26 cellular contexts compared by ENCODE assay signal in genomic region chr9:489198-490197, GRCh38. TPM values are rescaled to one million over a fixed set of nuclear protein-coding genes. Genes with fewer than 3 reads are reported as not detected.
DNase-seq lines count a peak whose midpoint lies in the region; ATAC-seq and TF ChIP-seq lines count a peak whose summit lies in the region.
"Had no signal": no experiment of that assay in that cellular context is flagged by ENCODE, and none has a peak within 500 bp of the region (broad histone marks: within the 10 kb centered on the region; RNA-seq: fewer than 3 reads in every experiment).

No MANE protein-coding gene starts in this region.

- no peaks in the 10 kb centered on the region for H3K9me3 Mint-ChIP-seq in immature natural killer cell
- H3K9me3 Mint-ChIP-seq: activated naive CD8-positive, alpha-beta T cell treated with anti-CD3 and anti-CD28 coated beads, Interleukin-2, amount 50 U/mL, for 24 hours; memory B cell had no signal

- no peaks in the 10 kb centered on the region for H3K36me3 ChIP-seq in MG63
- H3K36me3 ChIP-seq: BLaER1 treated with 17β-estradiol and CSF1 and Interleukin-3, amounts not matched to agents 10 nM and 100 nM; transverse colon had no signal

- peaks cover 0 to 6% (median 0%) of the 10 kb centered on the region in 3 donors for H3K27me3 Mint-ChIP-seq in immature natural killer cell (ENCODE audit: low read depth in 3 of 3)
- H3K27me3 Mint-ChIP-seq: activated naive CD8-positive, alpha-beta T cell treated with anti-CD3 and anti-CD28 coated beads, Interleukin-2, amount 50 U/mL, for 24 hours; IgD-negative memory B cell; memory B cell had no signal

- TF ChIP-seq CTCF in C4-2B (conservative IDR thresholded peaks at IDR 0.05) (no peak), fibroblast of the aortic adventitia (IDR thresholded peaks at IDR 0.05; ENCODE audit: insufficient read depth, low read length) (no peak)

- H3K27ac Mint-ChIP-seq in immature natural killer cell = no peak overlapping the region
- H3K27ac Mint-ChIP-seq: activated naive CD8-positive, alpha-beta T cell treated with anti-CD3 and anti-CD28 coated beads, Interleukin-2, amount 50 U/mL, for 24 hours; brain; IgD-negative memory B cell; memory B cell; WTC11 had no signal

- peaks cover 0 to 5% (median 0%) of the 10 kb centered on the region in 3 donors for H3K36me3 Mint-ChIP-seq in immature natural killer cell
- H3K36me3 Mint-ChIP-seq: brain, memory B cell had no signal

- H3K4me3 Mint-ChIP-seq in immature natural killer cell = no peak overlapping the region
- H3K4me3 Mint-ChIP-seq: activated naive CD8-positive, alpha-beta T cell treated with anti-CD3 and anti-CD28 coated beads, Interleukin-2, amount 50 U/mL, for 24 hours; brain; IgD-negative memory B cell; memory B cell; WTC11 had no signal

- peaks cover 6 to 14% of the 10 kb centered on the region in 2 donors for H3K4me1 Mint-ChIP-seq in immature natural killer cell
- H3K4me1 Mint-ChIP-seq: activated naive CD8-positive, alpha-beta T cell treated with anti-CD3 and anti-CD28 coated beads, Interleukin-2, amount 50 U/mL, for 24 hours; brain; memory B cell; WTC11 had no signal

- H3K27ac ChIP-seq in C4-2B = peak overlapping the region; percentile 60; the same call in 1 of the 2 replicates
- H3K27ac ChIP-seq: BLaER1 treated with 17β-estradiol and CSF1 and Interleukin-3, amounts not matched to agents 10 nM and 100 nM; dorsolateral prefrontal cortex had no signal

- no peaks in the 10 kb centered on the region for H3K27me3 ChIP-seq in MG63
- H3K27me3 ChIP-seq: BLaER1 treated with 17β-estradiol and CSF1 and Interleukin-3, amounts not matched to agents 10 nM and 100 nM; transverse colon had no signal

- no peak for ATAC-seq in HG03045 (IDR thresholded peaks at IDR 0.05; ENCODE audit: unreplicated experiment)
- ATAC-seq: activated naive CD8-positive, alpha-beta T cell treated with anti-CD3 and anti-CD28 coated beads, Interleukin-2, amount 50 U/mL, for 24 hours; WTC11 had no signal

- no peaks in the 10 kb centered on the region for H3K9me3 ChIP-seq in MG63
- H3K9me3 ChIP-seq: transverse colon had no signal

- H3K4me3 ChIP-seq in MG63 (no peak overlapping the region), fibroblast of the aortic adventitia (ENCODE audit: low read depth, low read length) (no peak overlapping the region)
- H3K4me3 ChIP-seq: BLaER1 treated with 17β-estradiol and CSF1 and Interleukin-3, amounts not matched to agents 10 nM and 100 nM; dorsolateral prefrontal cortex; smooth muscle cell; transverse colon had no signal

- DNase-seq in MG63 (peak; percentile 50), fibroblast of the aortic adventitia (ENCODE audit: low read depth) (peak; percentile 10), mucosa of gallbladder (ENCODE audit: low spot score) (peak; percentile 20), DMS114 treated with DMSO at 0.1 percent for 48 hours (lab: John Stamatoyannopoulos, UW; ENCODE audit: unreplicated experiment) (no peak), immature natural killer cell (no peak)
- DNase-seq in stimulated activated CD4-positive, alpha-beta T cell treated with anti-CD3 and anti-CD28 coated beads, Interleukin-2, amount 100 ng/mL, for 48 hours = no peak
- DNase-seq: ACHN; activated CD4-positive, alpha-beta T cell treated with anti-CD3 and anti-CD28 coated beads, Interleukin-2, amount 50 U/mL, for 1 hour; activated naive CD8-positive, alpha-beta T cell treated with anti-CD3 and anti-CD28 coated beads, Interleukin-2, amount 50 U/mL, for 24 hours; activated T-cell treated with anti-CD3 and anti-CD28 coated beads, Interleukin-2, amount 50 U/mL, for 48 hours; Calu3; dorsolateral prefrontal cortex; NCI-H1092 treated with DMSO at 0.1 percent for 48 hours; NCI-H2029; NCI-H524 treated with DMSO at 0.1 percent for 48 hours; stimulated activated CD4-positive, alpha-beta T cell treated with anti-CD3 and anti-CD28 coated beads, Interleukin-1b, Interleukin-23, amount 100 ng/mL, for 48 hours; T1000; transverse colon had no signal

RNA-seq across cellular contexts. Expression of gene KANK1, which starts 15.0 kb away (rescaled TPM):
- total RNA-seq in MG63 (2014; rRNA removed; shearing (Covaris generic); ENCODE audit: low replicate concordance) = 45.6 and 48.8 TPM in 2 replicates
- total RNA-seq in fibroblast of the aortic adventitia (ENCODE audit: low replicate concordance) (17.6 and 22.5 TPM in 2 replicates), mucosa of gallbladder (80.6 TPM)
- polyA plus RNA-seq in immature natural killer cell = under 1 TPM in 2 of 3 donors, not detected in 1; 0.04 to 0.59 TPM

Comparison
In these comparisons a context has a peak if more than half of its experiments do, and no peak if none do; other contexts are left out.
1. DNase-seq: peak in MG63 (single experiment), fibroblast of the aortic adventitia (single experiment) and mucosa of gallbladder (single experiment); none in DMS114 treated with DMSO at 0.1 percent for 48 hours (single experiment), immature natural killer cell (0 of 3) and stimulated activated CD4-positive, alpha-beta T cell treated with anti-CD3 and anti-CD28 coated beads, Interleukin-2, amount 100 ng/mL, for 48 hours (0 of 2).